Comparison of ENCODE assay signal across 8 cellular contexts in genomic region chr9:127905788-127906191, GRCh38. TPM values are rescaled to one million over a fixed set of nuclear protein-coding genes. Genes with fewer than 3 reads are reported as not detected.
DNase-seq lines count a peak whose midpoint lies in the region; ATAC-seq and TF ChIP-seq lines count a peak whose summit lies in the region.

No MANE protein-coding gene starts in this region.

- no peaks in the 10 kb centered on the region for H3K9me2 ChIP-seq in PC-3 (replicated peaks; ENCODE audit: low read length)

- H3K9ac ChIP-seq in PC-3 (ENCODE audit: low read length) = no peak overlapping the region

- no peak for TF ChIP-seq POLR2A in Peyer's patch (IDR thresholded peaks at IDR 0.05)

- H3K79me2 ChIP-seq in PC-3 (ENCODE audit: low read length) = no peaks in the 10 kb centered on the region

- DNase-seq in Peyer's patch (peak in 2 of 3 donors; percentile 73 to 76), memory B cell (ENCODE audit: low spot score in 2 of 2) (peak in 1 of 2 donors; percentile 62), tibial artery (peak in 1 of 2 donors; percentile 75), PC-3 (no peak), HEK293T (ENCODE audit: extremely low spot score) (no peak), glomerular visceral epithelial cell (ENCODE audit: extremely low spot score) (no peak)
- peak; percentile 59 for DNase-seq in activated gamma-delta T cell treated with anti-CD3 and anti-CD28 coated beads, Interleukin-2, amount 50 U/mL, for 16 hours (ENCODE audit: low read depth)

- peak overlapping the region; percentile 99 for H3K27ac Mint-ChIP-seq in memory B cell

- H3K4me2 ChIP-seq in PC-3 (ENCODE audit: low read length) = no peak overlapping the region

- BruUV-seq in PC-3 (replicated peaks; lab: Mats Ljungman, UMichigan) = no TSS peak

- H3K4me1 ChIP-seq in Peyer's patch (peaks cover 0 to 57% (median 46%) of the 10 kb centered on the region in 4 donors), tibial artery (peaks cover 0 to 58% (median 47%) of the 10 kb centered on the region in 4 donors), PC-3 (ENCODE audit: insufficient read depth, low read length) (no peaks in the 10 kb centered on the region)

- ATAC-seq in memory B cell (ENCODE audit: low read depth) (peak; percentile 66), HG03571 (IDR thresholded peaks at IDR 0.05; ENCODE audit: unreplicated experiment) (no peak), PC-3 (no peak)

- no peaks in the 10 kb centered on the region for H4K20me1 ChIP-seq in PC-3 (ENCODE audit: low read length)

- H3K36me3 ChIP-seq in Peyer's patch (peaks cover 0 to 21% (median 0%) of the 10 kb centered on the region in 3 donors), tibial artery (peaks cover 0 to 26% (median 20%) of the 10 kb centered on the region in 3 donors), PC-3 (ENCODE audit: low read depth, low read length) (no peaks in the 10 kb centered on the region)

- H3K4me3 ChIP-seq in Peyer's patch (peak overlapping the region in 3 of 4 donors; percentile 10 to 27 (median 16)), tibial artery (peak overlapping the region in 1 of 2 donors; percentile 7), PC-3 (ENCODE audit: low read length) (no peak overlapping the region)

- peaks cover 36% of the 10 kb centered on the region for H3K4me1 Mint-ChIP-seq in memory B cell

- no peak for TF ChIP-seq CTCF in Peyer's patch (IDR thresholded peaks at IDR 0.05)
- no peak for TF ChIP-seq CTCF in tibial artery (IDR thresholded peaks at IDR 0.05)
- TF ChIP-seq CTCF in PC-3 (conservative IDR thresholded peaks at IDR 0.05; ENCODE audit: low read depth, low read length) = no peak

- no peaks in the 10 kb centered on the region for H3K27me3 Mint-ChIP-seq in memory B cell

- H3K27ac ChIP-seq in Peyer's patch = peak overlapping the region; percentile 76 to 96 (median 88)
- peak overlapping the region; percentile 81 to 90 for H3K27ac ChIP-seq in tibial artery
- no peak overlapping the region for H3K27ac ChIP-seq in PC-3 (ENCODE audit: low read length)

- H3K9me3 ChIP-seq in Peyer's patch = no peaks in the 10 kb centered on the region
- H3K9me3 ChIP-seq in tibial artery = no peaks in the 10 kb centered on the region
- no peaks in the 10 kb centered on the region for H3K9me3 ChIP-seq in PC-3 (ENCODE audit: low read length)

- no peak overlapping the region for H2AFZ ChIP-seq in PC-3 (ENCODE audit: low read length)

- no peaks in the 10 kb centered on the region for H3K27me3 ChIP-seq in Peyer's patch
- H3K27me3 ChIP-seq in tibial artery = no peaks in the 10 kb centered on the region
- no peaks in the 10 kb centered on the region for H3K27me3 ChIP-seq in PC-3 (ENCODE audit: low read length)

- H3F3A ChIP-seq in PC-3 (ENCODE audit: low read length, unreplicated experiment) = no peaks in the 10 kb centered on the region

- H3K36me3 Mint-ChIP-seq in memory B cell = peaks cover 6% of the 10 kb centered on the region

- no peaks in the 10 kb centered on the region for H3K9me3 Mint-ChIP-seq in memory B cell

- intact Hi-C loops in tibial artery (cut with DNase I; ENCODE audit: low total_unique reads) (no loop called here), PC-3 (cut with micrococcal nuclease) (no loop called here)

- CTCF ChIA-PET in PC-3 (lab: Charles Lee) (no interaction called here), HEK293T (lab: Yijun Ruan, JAX) (no interaction called here)

- POLR2A ChIA-PET in PC-3 (lab: Charles Lee; ENCODE audit: unreplicated experiment) (no interaction called here), HEK293T (lab: Yijun Ruan, JAX) (interaction anchor here (1.1 kb wide), 1 partner anchor 9 kb away, joined by 4 read pairs; no protein-coding TSS in a partner anchor)

- peak overlapping the region; percentile 81 for H3K4me3 Mint-ChIP-seq in memory B cell

TF ChIP-seq in HEK293T, 16 proteins besides CTCF, POLR2A, EP300 and RAD21:
- TF ChIP-seq NFRKB (IDR thresholded peaks at IDR 0.05) (no peak), FOXA1 (IDR thresholded peaks at IDR 0.05) (no peak), BHLHE40 (IDR thresholded peaks at IDR 0.05; ENCODE audit: borderline replicate concordance) (no peak), ELF4 (IDR thresholded peaks at IDR 0.05) (no peak), SUZ12 (IDR thresholded peaks at IDR 0.05) (no peak)

RNA-seq across cellular contexts. Expression of gene ST6GALNAC6, which starts 6.4 kb away (rescaled TPM):
- 10 to 100 TPM in 3 of 4 donors, 1 to 10 TPM in 1; 7.7 to 88.3 (median 18.9) TPM for total RNA-seq in Peyer's patch
- total RNA-seq in PC-3 (2014; rRNA removed) = 8.5 and 14.5 TPM in 2 replicates

RNA-seq across cellular contexts. Expression of gene ST6GALNAC4, which starts 11.1 kb away (rescaled TPM):
- total RNA-seq in Peyer's patch (100 to 1,000 TPM in 1 of 4 donors, 10 to 100 TPM in 3; 39.9 to 119 (median 46.7) TPM), PC-3 (2014; rRNA removed) (26.9 and 27.8 TPM in 2 replicates)

RNA-seq across cellular contexts. Expression of gene PIP5KL1, which starts 24.8 kb away (rescaled TPM):
- total RNA-seq in Peyer's patch (1 to 10 TPM in 1 of 4 donors, not detected in 3; 2.5 TPM), PC-3 (2014; rRNA removed) (5.1 and 5.4 TPM in 2 replicates)

RNA-seq across cellular contexts. Expression of gene AK1, which starts 28.3 kb away (rescaled TPM):
- total RNA-seq in Peyer's patch (10 to 100 TPM in 3 of 4 donors, 1 to 10 TPM in 1; 2.5 to 22.3 (median 18.4) TPM), PC-3 (2014; rRNA removed) (79.1 and 105 TPM in 2 replicates)

RNA-seq across cellular contexts. Expression of gene DPM2, which starts 31.9 kb away (rescaled TPM):
- total RNA-seq in Peyer's patch = 10 to 100 TPM; 20.6 to 27.3 (median 22.1) TPM
- total RNA-seq in PC-3 (2014; rRNA removed) = 32.0 and 33.0 TPM in 2 replicates

Comparison
In these comparisons a context has a peak if more than half of its experiments do, and no peak if none do; other contexts are left out.
1. DNase-seq: peak in Peyer's patch (2 of 3) and activated gamma-delta T cell treated with anti-CD3 and anti-CD28 coated beads, Interleukin-2, amount 50 U/mL, for 16 hours (single experiment); none in PC-3 (single experiment), HEK293T (single experiment) and glomerular visceral epithelial cell (single experiment).